15 cellular contexts compared by ENCODE assay signal in genomic region chr5:60339691-60340191, GRCh38.
DNase-seq lines count a peak whose midpoint lies in the region; ATAC-seq and TF ChIP-seq lines count a peak whose summit lies in the region.
"Had no signal": no experiment of that assay in that cellular context is flagged by ENCODE, and none has a peak within 500 bp of the region (broad histone marks: within the 10 kb centered on the region; RNA-seq: fewer than 3 reads in every experiment).

No MANE protein-coding gene starts in this region.

- H3K27me3 Mint-ChIP-seq in GM23338 (ENCODE audit: insufficient read depth, low read depth, poor library complexity): no peaks in the 10 kb centered on the region
- H3K27me3 Mint-ChIP-seq in brain: no peaks in the 10 kb centered on the region
- H3K27me3 Mint-ChIP-seq in stimulated activated memory B cell treated with anti-CD40 and anti-IgM and Interleukin-4, amounts not matched to agents 10 μg/mL and 1 μg/mL and 100 μg/mL, for 72 hours: no peaks in the 10 kb centered on the region
- H3K27me3 Mint-ChIP-seq in CD8-positive, alpha-beta T cell (ENCODE audit: low read depth): no peaks in the 10 kb centered on the region
- H3K27me3 Mint-ChIP-seq: activated CD4-positive, alpha-beta memory T cell treated with anti-CD3 and anti-CD28 coated beads, Interleukin-2, amount 10 ng/mL, durations not matched to agents 7 days and 5 days; CD8-positive, alpha-beta memory T cell had no signal

- H3K4me1 Mint-ChIP-seq in GM23338: no peaks in the 10 kb centered on the region
- peaks cover 11% of the 10 kb centered on the region for H3K4me1 Mint-ChIP-seq in brain
- peaks cover 20% of the 10 kb centered on the region for H3K4me1 Mint-ChIP-seq in stimulated activated memory B cell treated with anti-CD40 and anti-IgM and Interleukin-4, amounts not matched to agents 10 μg/mL and 1 μg/mL and 100 μg/mL, for 72 hours
- no peaks in the 10 kb centered on the region for H3K4me1 Mint-ChIP-seq in CD8-positive, alpha-beta T cell (ENCODE audit: low read depth)
- H3K4me1 Mint-ChIP-seq: activated CD4-positive, alpha-beta memory T cell treated with anti-CD3 and anti-CD28 coated beads, Interleukin-2, amount 10 ng/mL, durations not matched to agents 7 days and 5 days; CD8-positive, alpha-beta memory T cell had no signal

- H3K27ac ChIP-seq in GM23338 (ENCODE audit: low read depth) (no peak overlapping the region), right cardiac atrium (ENCODE audit: low read length) (no peak overlapping the region)
- no peak overlapping the region for H3K27ac ChIP-seq in CD8-positive, alpha-beta T cell (ENCODE audit: low read depth, low read length)

- no peaks in the 10 kb centered on the region; the same call in 1 of the 2 replicates for H4K20me1 ChIP-seq in GM23338 (replicated peaks; ENCODE audit: insufficient read depth)

- no peak overlapping the region; the same call in 1 of the 2 replicates for H3K27ac Mint-ChIP-seq in GM23338
- H3K27ac Mint-ChIP-seq in brain: peak overlapping the region in 4 of 5 experiments; percentile 42 to 92 (median 90)
- peak overlapping the region; percentile 17 for H3K27ac Mint-ChIP-seq in stimulated activated memory B cell treated with anti-CD40 and anti-IgM and Interleukin-4, amounts not matched to agents 10 μg/mL and 1 μg/mL and 100 μg/mL, for 72 hours
- H3K27ac Mint-ChIP-seq in CD8-positive, alpha-beta T cell: no peak overlapping the region
- H3K27ac Mint-ChIP-seq: activated CD4-positive, alpha-beta memory T cell treated with anti-CD3 and anti-CD28 coated beads, Interleukin-2, amount 10 ng/mL, durations not matched to agents 7 days and 5 days; activated naive CD4-positive, alpha-beta T cell treated with anti-CD3 and anti-CD28 coated beads for 36 hours; CD8-positive, alpha-beta memory T cell had no signal

- H3K9me3 Mint-ChIP-seq in GM23338: no peaks in the 10 kb centered on the region
- H3K9me3 Mint-ChIP-seq in brain: no peaks in the 10 kb centered on the region
- H3K9me3 Mint-ChIP-seq in stimulated activated memory B cell treated with anti-CD40 and anti-IgM and Interleukin-4, amounts not matched to agents 10 μg/mL and 1 μg/mL and 100 μg/mL, for 72 hours: no peaks in the 10 kb centered on the region
- no peaks in the 10 kb centered on the region for H3K9me3 Mint-ChIP-seq in CD8-positive, alpha-beta T cell
- H3K9me3 Mint-ChIP-seq: activated naive CD4-positive, alpha-beta T cell treated with anti-CD3 and anti-CD28 coated beads for 36 hours had no signal

- no peaks in the 10 kb centered on the region for H3K36me3 ChIP-seq in GM23338 (ENCODE audit: insufficient read depth)
- H3K36me3 ChIP-seq in mucosa of descending colon (ENCODE audit: low read depth): no peaks in the 10 kb centered on the region
- no peaks in the 10 kb centered on the region for H3K36me3 ChIP-seq in CD8-positive, alpha-beta T cell (ENCODE audit: insufficient read depth, low read length)

- H3K27me3 ChIP-seq in GM23338 (ENCODE audit: insufficient read depth) (no peaks in the 10 kb centered on the region), right cardiac atrium (ENCODE audit: control insufficient read depth, insufficient read depth) (no peaks in the 10 kb centered on the region)
- H3K27me3 ChIP-seq in CD8-positive, alpha-beta T cell (ENCODE audit: insufficient read depth, low read length): no peaks in the 10 kb centered on the region

- H3K4me3 Mint-ChIP-seq in GM23338: no peak overlapping the region
- peak overlapping the region in 3 of 5 experiments; percentile 25 to 65 (median 56) for H3K4me3 Mint-ChIP-seq in brain
- peak overlapping the region; percentile 49 for H3K4me3 Mint-ChIP-seq in stimulated activated memory B cell treated with anti-CD40 and anti-IgM and Interleukin-4, amounts not matched to agents 10 μg/mL and 1 μg/mL and 100 μg/mL, for 72 hours
- H3K4me3 Mint-ChIP-seq in CD8-positive, alpha-beta T cell: no peak overlapping the region
- H3K4me3 Mint-ChIP-seq: activated CD4-positive, alpha-beta memory T cell treated with anti-CD3 and anti-CD28 coated beads, Interleukin-2, amount 10 ng/mL, durations not matched to agents 7 days and 5 days; activated naive CD4-positive, alpha-beta T cell treated with anti-CD3 and anti-CD28 coated beads for 36 hours; CD8-positive, alpha-beta memory T cell had no signal

- no peak overlapping the region for H3K4me2 ChIP-seq in GM23338

- no peaks in the 10 kb centered on the region for H3K9me2 ChIP-seq in GM23338 (ENCODE audit: insufficient read depth)

- CTCF ChIA-PET in CD8-positive, alpha-beta T cell (lab: Charles Lee): no interaction called here

- H3K79me2 ChIP-seq in GM23338 (replicated peaks; ENCODE audit: insufficient read depth): no peaks in the 10 kb centered on the region

- intact Hi-C loops in right cardiac atrium (cut with DNase I): no loop called here
- intact Hi-C loops in mucosa of descending colon (cut with DNase I, micrococcal nuclease): no loop called here
- intact Hi-C loops in CD8-positive, alpha-beta T cell (cut with DNase I, micrococcal nuclease): no loop called here

- TF ChIP-seq CTCF in GM23338 (conservative IDR thresholded peaks at IDR 0.05; ENCODE audit: low read depth in 2 of 2) (no peak), brain (conservative IDR thresholded peaks at IDR 0.05) (no peak), mucosa of descending colon (IDR thresholded peaks at IDR 0.05) (no peak)
- no peak for TF ChIP-seq CTCF in CD8-positive, alpha-beta T cell (IDR thresholded peaks at IDR 0.05)

- 75% methylated on average over 12 of the region's 12 CpGs for WGBS in right cardiac atrium

- no peaks in the 10 kb centered on the region for H3K36me3 Mint-ChIP-seq in GM23338 (ENCODE audit: low read depth)
- H3K36me3 Mint-ChIP-seq in brain: no peaks in the 10 kb centered on the region
- H3K36me3 Mint-ChIP-seq in stimulated activated memory B cell treated with anti-CD40 and anti-IgM and Interleukin-4, amounts not matched to agents 10 μg/mL and 1 μg/mL and 100 μg/mL, for 72 hours: no peaks in the 10 kb centered on the region
- no peaks in the 10 kb centered on the region for H3K36me3 Mint-ChIP-seq in CD8-positive, alpha-beta T cell
- H3K36me3 Mint-ChIP-seq: CD8-positive, alpha-beta memory T cell had no signal

- DNase-seq in GM23338 (ENCODE audit: low spot score) (no peak), right cardiac atrium (peak in 2 of 3 donors; percentile 37 to 75), mucosa of descending colon (no peak), NCI-H69 (lab: John Stamatoyannopoulos, UW) (no peak), COR-L47 (lab: John Stamatoyannopoulos, UW) (no peak)
- DNase-seq in CD8-positive, alpha-beta T cell: no peak
- DNase-seq: activated CD4-positive, alpha-beta memory T cell treated with anti-CD3 and anti-CD28 coated beads, Interleukin-2, amount 10 ng/mL, durations not matched to agents 7 days and 5 days; activated naive CD4-positive, alpha-beta T cell treated with anti-CD3 and anti-CD28 coated beads for 36 hours; CD8-positive, alpha-beta memory T cell; dermis blood vessel endothelial cell; PC-3; stimulated activated CD4-positive, alpha-beta T cell treated with anti-CD3 and anti-CD28 coated beads, Interleukin-2, amount 100 ng/mL, for 48 hours; stimulated activated naive CD8-positive, alpha-beta T cell treated with anti-CD3 and anti-CD28 coated beads, Interleukin-15, Interleukin-2, amounts not matched to agents 100 U/mL and 50 U/mL, for 24 hours had no signal

- ATAC-seq in GM23338 (no peak), right cardiac atrium (peak in 1 of 2 donors; percentile 40), mucosa of descending colon (no peak)
- ATAC-seq in stimulated activated memory B cell treated with anti-CD40 and anti-IgM and Interleukin-4, amounts not matched to agents 10 μg/mL and 1 μg/mL and 100 μg/mL, for 72 hours: no peak
- ATAC-seq in CD8-positive, alpha-beta T cell: no peak
- ATAC-seq: PC-3; stimulated activated naive CD8-positive, alpha-beta T cell treated with anti-CD3 and anti-CD28 coated beads, Interleukin-15, Interleukin-2, amounts not matched to agents 100 U/mL and 50 U/mL, for 24 hours had no signal

- H3K9me3 ChIP-seq in right cardiac atrium (ENCODE audit: control insufficient read depth, low read length) (no peaks in the 10 kb centered on the region), mucosa of descending colon (no peaks in the 10 kb centered on the region)
- H3K9me3 ChIP-seq in CD8-positive, alpha-beta T cell (ENCODE audit: low read length): no peaks in the 10 kb centered on the region

- no peaks in the 10 kb centered on the region for H3F3A ChIP-seq in GM23338 (replicated peaks; ENCODE audit: low read depth)

- H3K4me3 ChIP-seq in GM23338: no peak overlapping the region
- no peak overlapping the region for H3K4me3 ChIP-seq in right cardiac atrium (ENCODE audit: low read length)
- H3K4me3 ChIP-seq in mucosa of descending colon: no peak overlapping the region
- H3K4me3 ChIP-seq in CD8-positive, alpha-beta T cell (ENCODE audit: low read depth, low read length): no peak overlapping the region

- no peaks in the 10 kb centered on the region for H3K4me1 ChIP-seq in GM23338 (ENCODE audit: insufficient read depth)
- no peaks in the 10 kb centered on the region for H3K4me1 ChIP-seq in right cardiac atrium (ENCODE audit: control insufficient read depth, insufficient read depth, low read length)
- H3K4me1 ChIP-seq in mucosa of descending colon (ENCODE audit: low read depth): no peaks in the 10 kb centered on the region
- H3K4me1 ChIP-seq in CD8-positive, alpha-beta T cell (ENCODE audit: insufficient read depth, low read length): no peaks in the 10 kb centered on the region

- peak overlapping the region; percentile 47; the same call in 1 of the 2 replicates for H2AFZ ChIP-seq in GM23338

- POLR2A ChIA-PET in CD8-positive, alpha-beta T cell (lab: Charles Lee): no interaction called here

TF ChIP-seq in GM23338, 12 proteins besides CTCF, POLR2A, EP300 and RAD21 (continues in another document):
- TF ChIP-seq ZNF331 (CRISPR knock-in tag; IDR thresholded peaks at IDR 0.05; ENCODE audit: low read depth) (no peak), ETS1 (IDR thresholded peaks at IDR 0.05) (no peak), JUNB (IDR thresholded peaks at IDR 0.05; ENCODE audit: unreplicated experiment) (no peak), CREB1 (CRISPR knock-in tag; IDR thresholded peaks at IDR 0.05; ENCODE audit: low read depth) (no peak)

Comparison
In these comparisons a context has a peak if more than half of its experiments do, and no peak if none do; other contexts are left out.
1. DNase-seq: peak in right cardiac atrium (2 of 3); none in GM23338 (single experiment), mucosa of descending colon (0 of 3), CD8-positive, alpha-beta T cell (0 of 7), NCI-H69 (single experiment) and COR-L47 (single experiment).
2. H3K27ac Mint-ChIP-seq: peak in brain (4 of 5) and stimulated activated memory B cell treated with anti-CD40 and anti-IgM and Interleukin-4, amounts not matched to agents 10 μg/mL and 1 μg/mL and 100 μg/mL, for 72 hours (single experiment); none in GM23338 (single experiment) and CD8-positive, alpha-beta T cell (single experiment).
3. H3K4me3 Mint-ChIP-seq: peak in brain (3 of 5) and stimulated activated memory B cell treated with anti-CD40 and anti-IgM and Interleukin-4, amounts not matched to agents 10 μg/mL and 1 μg/mL and 100 μg/mL, for 72 hours (single experiment); none in GM23338 (single experiment) and CD8-positive, alpha-beta T cell (single experiment).